Comparison of ENCODE assay signal across 8 cellular contexts in the genomic region with DNA sequence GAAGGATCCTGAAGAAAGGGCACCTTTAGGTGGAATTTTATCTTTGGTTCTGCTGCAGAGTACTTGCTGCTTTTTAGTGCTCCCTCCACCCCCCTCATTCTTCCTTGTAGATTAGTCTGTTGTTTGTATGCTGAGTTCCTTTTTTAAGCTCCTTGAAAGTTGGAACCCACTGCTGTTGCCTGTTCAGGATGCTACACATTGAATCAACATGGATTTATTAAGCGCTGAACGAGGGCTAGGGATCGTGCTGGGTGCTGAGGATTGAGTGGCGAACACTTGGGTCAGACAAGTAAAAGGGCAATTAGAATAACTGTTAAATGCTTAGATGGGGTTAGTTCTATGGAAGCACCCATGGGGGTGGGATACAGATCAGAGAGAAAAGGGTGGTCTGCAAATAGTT. TPM values are rescaled to one million over a fixed set of nuclear protein-coding genes. Genes with fewer than 3 reads are reported as not detected.
DNase-seq lines count a peak whose midpoint lies in the region; TF ChIP-seq lines count a peak whose summit lies in the region.

No MANE protein-coding gene starts in this region.

- TF ChIP-seq CTCF in 22Rv1 (IDR thresholded peaks at IDR 0.05) = no peak
- TF ChIP-seq CTCF in brain microvascular endothelial cell (IDR thresholded peaks at IDR 0.05; ENCODE audit: low read depth, low read length, missing control alignments) = no peak

- in situ Hi-C loops in brain microvascular endothelial cell (cut with HindIII; ENCODE audit: low pct_ligation_motif_present, low sequenced_read_pairs) = no loop called here

- H3K9me3 ChIP-seq in HUES48 (ENCODE audit: control insufficient read depth, insufficient read depth, low read length) (no peaks in the 10 kb centered on the region), mesodermal cell (ENCODE audit: control insufficient read depth, low read length) (peaks cover 21% of the 10 kb centered on the region)

- H3K27ac ChIP-seq in 22Rv1 = peak overlapping the region; percentile 88
- H3K27ac ChIP-seq in HUES48 (ENCODE audit: low read depth, low read length) = no peak overlapping the region
- H3K27ac ChIP-seq in brain microvascular endothelial cell = peak overlapping the region; percentile 78
- peak overlapping the region; percentile 84 for H3K27ac ChIP-seq in mesodermal cell (ENCODE audit: low read depth, low read length, severe bottlenecking)

- H3K36me3 ChIP-seq in HUES48 (ENCODE audit: control insufficient read depth, insufficient read depth, low read length) = no peaks in the 10 kb centered on the region
- H3K36me3 ChIP-seq in brain microvascular endothelial cell (replicated peaks) = no peaks in the 10 kb centered on the region
- H3K36me3 ChIP-seq in mesodermal cell (ENCODE audit: control insufficient read depth, insufficient read depth, low read length) = no peaks in the 10 kb centered on the region

- H3K4me1 ChIP-seq in HUES48 (ENCODE audit: control insufficient read depth, insufficient read depth, low read length) (peaks cover 22% of the 10 kb centered on the region), mesodermal cell (ENCODE audit: control insufficient read depth, insufficient read depth, low read length, poor library complexity, severe bottlenecking) (peaks cover 9% of the 10 kb centered on the region)

- DNase-seq in brain microvascular endothelial cell (no peak), globus pallidus (ENCODE audit: low spot score) (no peak), NCI-H1694 (lab: John Stamatoyannopoulos, UW) (no peak), NCI-H526 treated with DMSO at 0.1 percent for 48 hours (lab: John Stamatoyannopoulos, UW) (no peak), iPS-NIHi11 (ENCODE audit: low spot score) (no peak)

- H3K27me3 ChIP-seq in HUES48 (ENCODE audit: control insufficient read depth, insufficient read depth, low read length) (no peaks in the 10 kb centered on the region), brain microvascular endothelial cell (replicated peaks) (no peaks in the 10 kb centered on the region)

- WGBS in mesodermal cell (ENCODE audit: insufficient coverage in 2 of 2), 2 experiments = 93 to 100% methylated on average over 4 of the region's 4 CpGs

- peak overlapping the region; percentile 50; the same call in 1 of the 2 replicates for H3K9ac ChIP-seq in HUES48 (ENCODE audit: low read depth, low read length)

- H3K4me3 ChIP-seq in HUES48 (ENCODE audit: low read depth, low read length) (peak overlapping the region; percentile 72), brain microvascular endothelial cell (ENCODE audit: low read depth, low read length) (peak overlapping the region; percentile 74), mesodermal cell (ENCODE audit: extremely low read depth, insufficient read depth, low read length, poor library complexity, severe bottlenecking) (peak overlapping the region; percentile 58)

RNA-seq across cellular contexts. Expression of gene AMN1, which starts 0.9 kb away (rescaled TPM):
- polyA plus RNA-seq in mesodermal cell (2013, experiment 1 of 2) = 21.8 TPM
- polyA plus RNA-seq in mesodermal cell (2013, experiment 2 of 2) = 20.6 TPM
